21 cellular contexts compared by ENCODE assay signal in genomic region chr6:166930354-166930891, GRCh38. TPM values are rescaled to one million over a fixed set of nuclear protein-coding genes. Genes with fewer than 3 reads are reported as not detected.
DNase-seq lines count a peak whose midpoint lies in the region; ATAC-seq and TF ChIP-seq lines count a peak whose summit lies in the region.
"Had no signal": no experiment of that assay in that cellular context is flagged by ENCODE, and none has a peak within 500 bp of the region (broad histone marks: within the 10 kb centered on the region; RNA-seq: fewer than 3 reads in every experiment).

No MANE protein-coding gene starts in this region.

- peaks cover 28 to 60% (median 41%) of the 10 kb centered on the region in 10 experiments for H3K4me1 ChIP-seq in BLaER1 treated with 17β-estradiol and CSF1 and Interleukin-3, amounts not matched to agents 10 nM and 100 nM
- H3K4me1 ChIP-seq in DOHH2 (ENCODE audit: control insufficient read depth, low read length) (peaks cover 16% of the 10 kb centered on the region), stomach (peaks cover 0 to 5% (median 0%) of the 10 kb centered on the region in 4 donors)
- H3K4me1 ChIP-seq: adrenal gland, pancreas had no signal

- no peaks in the 10 kb centered on the region for H3K9me3 ChIP-seq in BLaER1 treated with 17β-estradiol and CSF1 and Interleukin-3, amounts not matched to agents 10 nM and 100 nM (replicated peaks in 1 of 11)
- no peaks in the 10 kb centered on the region for H3K9me3 ChIP-seq in DOHH2 (ENCODE audit: control insufficient read depth, insufficient read depth, low read length)
- H3K9me3 ChIP-seq in stomach: no peaks in the 10 kb centered on the region
- H3K9me3 ChIP-seq: adrenal gland, pancreas, SJCRH30 had no signal

- ATAC-seq in GM18511 (IDR thresholded peaks at IDR 0.05; ENCODE audit: unreplicated experiment): no peak
- ATAC-seq in HG03442 (IDR thresholded peaks at IDR 0.05; ENCODE audit: unreplicated experiment): no peak
- ATAC-seq: pancreas, right cardiac atrium had no signal

- H3K4me3 Mint-ChIP-seq in activated T-helper 1 cell treated with anti-CD3 and anti-CD28 coated beads, Interleukin-12 subunit alpha, Interleukin-12 subunit beta, Interleukin-2, Interleukin-4 antibody, amounts not matched to agents 30 ng/mL and 10 ng/mL and 1 ng/mL, durations not matched to agents 14 hours and 24 hours and 36 hours: no peak overlapping the region
- no peak overlapping the region for H3K4me3 Mint-ChIP-seq in nephron progenitor cell
- H3K4me3 Mint-ChIP-seq: activated CD4-positive, alpha-beta T cell treated with anti-CD3 and anti-CD28 coated beads, Interleukin-2, amount 10 ng/mL, durations not matched to agents 24 days and 14 days had no signal

- H3K9me3 Mint-ChIP-seq in activated T-helper 1 cell treated with anti-CD3 and anti-CD28 coated beads, Interleukin-12 subunit alpha, Interleukin-12 subunit beta, Interleukin-2, Interleukin-4 antibody, amounts not matched to agents 30 ng/mL and 10 ng/mL and 1 ng/mL, durations not matched to agents 14 hours and 24 hours and 36 hours: no peaks in the 10 kb centered on the region
- H3K9me3 Mint-ChIP-seq in nephron progenitor cell: no peaks in the 10 kb centered on the region
- H3K9me3 Mint-ChIP-seq: activated CD4-positive, alpha-beta T cell treated with anti-CD3 and anti-CD28 coated beads, Interleukin-2, amount 10 ng/mL, durations not matched to agents 24 days and 14 days; naive B cell had no signal

- H3K27me3 Mint-ChIP-seq in activated T-helper 1 cell treated with anti-CD3 and anti-CD28 coated beads, Interleukin-12 subunit alpha, Interleukin-12 subunit beta, Interleukin-2, Interleukin-4 antibody, amounts not matched to agents 30 ng/mL and 10 ng/mL and 1 ng/mL, durations not matched to agents 14 hours and 24 hours and 36 hours (ENCODE audit: insufficient read depth): no peaks in the 10 kb centered on the region
- H3K27me3 Mint-ChIP-seq in nephron progenitor cell (ENCODE audit: low read depth, poor library complexity): no peaks in the 10 kb centered on the region
- H3K27me3 Mint-ChIP-seq: activated CD4-positive, alpha-beta T cell treated with anti-CD3 and anti-CD28 coated beads, Interleukin-2, amount 10 ng/mL, durations not matched to agents 24 days and 14 days; naive B cell had no signal

- no peak overlapping the region for H3K9ac ChIP-seq in BLaER1 treated with 17β-estradiol and CSF1 and Interleukin-3, amounts not matched to agents 10 nM and 100 nM

- H3K4me2 ChIP-seq in BLaER1 treated with 17β-estradiol and CSF1 and Interleukin-3, amounts not matched to agents 10 nM and 100 nM: peak overlapping the region; percentile 52 to 89 (median 74)
- H3K4me2 ChIP-seq in DOHH2 (ENCODE audit: low read length): peak overlapping the region; percentile 32; the same call in 1 of the 2 replicates

- no peaks in the 10 kb centered on the region for H3K4me1 Mint-ChIP-seq in activated T-helper 1 cell treated with anti-CD3 and anti-CD28 coated beads, Interleukin-12 subunit alpha, Interleukin-12 subunit beta, Interleukin-2, Interleukin-4 antibody, amounts not matched to agents 30 ng/mL and 10 ng/mL and 1 ng/mL, durations not matched to agents 14 hours and 24 hours and 36 hours (ENCODE audit: low read depth)
- H3K4me1 Mint-ChIP-seq in nephron progenitor cell: peaks cover 53% of the 10 kb centered on the region

- peak overlapping the region; percentile 21 for H3K27ac Mint-ChIP-seq in activated T-helper 1 cell treated with anti-CD3 and anti-CD28 coated beads, Interleukin-12 subunit alpha, Interleukin-12 subunit beta, Interleukin-2, Interleukin-4 antibody, amounts not matched to agents 30 ng/mL and 10 ng/mL and 1 ng/mL, durations not matched to agents 14 hours and 24 hours and 36 hours
- H3K27ac Mint-ChIP-seq in nephron progenitor cell: peak overlapping the region; percentile 15
- H3K27ac Mint-ChIP-seq: activated CD4-positive, alpha-beta T cell treated with anti-CD3 and anti-CD28 coated beads, Interleukin-2, amount 10 ng/mL, durations not matched to agents 24 days and 14 days had no signal

- no peaks in the 10 kb centered on the region for H3K9me2 ChIP-seq in DOHH2 (replicated peaks; ENCODE audit: control insufficient read depth, low read length)

- TF ChIP-seq EP300 in stomach (IDR thresholded peaks at IDR 0.05): no peak

- no peak for TF ChIP-seq POLR2A in stomach (IDR thresholded peaks at IDR 0.05)

- TF ChIP-seq CTCF in DOHH2 (IDR thresholded peaks at IDR 0.05; ENCODE audit: low read depth, low read length, poor library complexity, severe bottlenecking): no peak
- no peak for TF ChIP-seq CTCF in nephron progenitor cell (IDR thresholded peaks at IDR 0.05)
- TF ChIP-seq CTCF in stomach (IDR thresholded peaks at IDR 0.05): no peak

- H3K36me3 Mint-ChIP-seq in activated T-helper 1 cell treated with anti-CD3 and anti-CD28 coated beads, Interleukin-12 subunit alpha, Interleukin-12 subunit beta, Interleukin-2, Interleukin-4 antibody, amounts not matched to agents 30 ng/mL and 10 ng/mL and 1 ng/mL, durations not matched to agents 14 hours and 24 hours and 36 hours (ENCODE audit: low read depth): peaks cover 53% of the 10 kb centered on the region
- peaks cover 23% of the 10 kb centered on the region for H3K36me3 Mint-ChIP-seq in nephron progenitor cell (ENCODE audit: low read depth)

- intact Hi-C loops in activated T-helper 1 cell treated with anti-CD3 and anti-CD28 coated beads, Interleukin-12 subunit alpha, Interleukin-12 subunit beta, Interleukin-2, Interleukin-4 antibody, amounts not matched to agents 30 ng/mL and 10 ng/mL and 1 ng/mL, durations not matched to agents 14 hours and 24 hours and 36 hours (cut with micrococcal nuclease): no loop called here
- intact Hi-C loops in stomach (cut with DNase I; ENCODE audit: low total_unique reads): no loop called here

- no peak overlapping the region for H3K27ac ChIP-seq in BLaER1 treated with 17β-estradiol and CSF1 and Interleukin-3, amounts not matched to agents 10 nM and 100 nM
- H3K27ac ChIP-seq in DOHH2 (ENCODE audit: low read depth, low read length): no peak overlapping the region
- no peak overlapping the region for H3K27ac ChIP-seq in stomach
- H3K27ac ChIP-seq: adrenal gland, cardiac muscle cell, pancreas had no signal

- H4K20me1 ChIP-seq in BLaER1 treated with 17β-estradiol and CSF1 and Interleukin-3, amounts not matched to agents 10 nM and 100 nM: peaks cover 6 to 84% (median 52%) of the 10 kb centered on the region in 11 experiments; a peak in 21 of 22 replicates
- H4K20me1 ChIP-seq in DOHH2 (ENCODE audit: control insufficient read depth, insufficient read depth, low read depth, low read length): 0 out of 2 replicates have a peak, but pooled peaks cover 4% of the 10 kb centered on the region

- H3K4me3 ChIP-seq in BLaER1 treated with 17β-estradiol and CSF1 and Interleukin-3, amounts not matched to agents 10 nM and 100 nM: peak overlapping the region in 1 of 10 experiments; percentile 29; a peak in 1 of 20 replicates
- H3K4me3 ChIP-seq in DOHH2 (ENCODE audit: low read length): no peak overlapping the region
- no peak overlapping the region for H3K4me3 ChIP-seq in stomach
- H3K4me3 ChIP-seq: adrenal gland, cardiac muscle cell, pancreas, SJCRH30 had no signal

- H3K79me2 ChIP-seq in DOHH2 (ENCODE audit: control insufficient read depth, low read length): no peaks in the 10 kb centered on the region

- H3K36me3 ChIP-seq in BLaER1 treated with 17β-estradiol and CSF1 and Interleukin-3, amounts not matched to agents 10 nM and 100 nM: peaks cover 70 to 99% (median 92%) of the 10 kb centered on the region in 11 experiments
- H3K36me3 ChIP-seq in DOHH2 (ENCODE audit: control insufficient read depth, low read length): peaks cover 56% of the 10 kb centered on the region
- H3K36me3 ChIP-seq in stomach: peaks cover 6 to 78% (median 66%) of the 10 kb centered on the region in 4 donors
- H3K36me3 ChIP-seq: cardiac muscle cell, SJCRH30 had no signal

- H3F3A ChIP-seq in DOHH2 (ENCODE audit: control insufficient read depth, insufficient read depth): no peaks in the 10 kb centered on the region

- WGBS in stomach, 5 donors: 81 to 98% (median 96%) methylated on average over 4 of the region's 4 CpGs

- no peak for DNase-seq in activated T-helper 1 cell treated with anti-CD3 and anti-CD28 coated beads, Interleukin-12 subunit alpha, Interleukin-12 subunit beta, Interleukin-2, Interleukin-4 antibody, amounts not matched to agents 30 ng/mL and 10 ng/mL and 1 ng/mL, durations not matched to agents 14 hours and 24 hours and 36 hours (ENCODE audit: low spot score)
- no peak for DNase-seq in nephron progenitor cell
- DNase-seq in stomach: no peak
- DNase-seq: activated CD4-positive, alpha-beta T cell treated with anti-CD3 and anti-CD28 coated beads, Interleukin-2, amount 10 ng/mL, durations not matched to agents 24 days and 14 days; activated gamma-delta T cell treated with Interleukin-2 at 50 U/mL for 16 hours; DMS53; H7; mesendoderm; naive B cell; NCI-H1694; NCI-H2171 treated with DMSO at 0.1 percent for 48 hours; NCI-H524 treated with DMSO at 0.1 percent for 48 hours; pancreas; right cardiac atrium had no signal

- H3K27me3 ChIP-seq in BLaER1 treated with 17β-estradiol and CSF1 and Interleukin-3, amounts not matched to agents 10 nM and 100 nM: no peaks in the 10 kb centered on the region
- H3K27me3 ChIP-seq in DOHH2 (ENCODE audit: control insufficient read depth, low read length): no peaks in the 10 kb centered on the region
- no peaks in the 10 kb centered on the region for H3K27me3 ChIP-seq in stomach
- H3K27me3 ChIP-seq: adrenal gland, cardiac muscle cell, pancreas, SJCRH30 had no signal

RNA-seq across cellular contexts. Expression of gene RNASET2, which starts 25.9 kb away (rescaled TPM):
- total RNA-seq in activated T-helper 1 cell treated with anti-CD3 and anti-CD28 coated beads, Interleukin-12 subunit alpha, Interleukin-12 subunit beta, Interleukin-2, Interleukin-4 antibody, amounts not matched to agents 30 ng/mL and 10 ng/mL and 1 ng/mL, durations not matched to agents 14 hours and 24 hours and 36 hours: 99.5 TPM in 2 replicates
- total RNA-seq in stomach: 100 to 1,000 TPM in 3 of 5 donors, 10 to 100 TPM in 2; 13.4 to 340 (median 112) TPM
- 100 to 1,000 TPM in 1 of 3 donors, 10 to 100 TPM in 2; 55.4 to 113 (median 60.5) TPM for polyA plus RNA-seq in stomach
